In genomic region chr2:38461470-38461869, GRCh38 we compare ENCODE assay signal across 23 cellular contexts.
"Had no signal": no experiment of that assay in that cellular context is flagged by ENCODE, and none has a peak within 500 bp of the region (broad histone marks: within the 10 kb centered on the region; RNA-seq: fewer than 3 reads in every experiment).

No MANE protein-coding gene starts in this region.

- H3K9me3 ChIP-seq: gastrocnemius medialis, left ventricle myocardium inferior, mucosa of descending colon, testis, vagina had no signal

- H3K9me3 Mint-ChIP-seq: activated T-cell treated with anti-CD3 and anti-CD28 coated beads, Interleukin-2, amount 50 U/mL, for 72 hours; nephron; T-helper 2 cell treated with Interferon-gamma antibody and Interleukin-4, amounts not matched to agents 5 μg/mL and 100 μg/mL, for 36 hours had no signal

- H3K27ac Mint-ChIP-seq: activated CD4-positive, alpha-beta T cell treated with anti-CD3 and anti-CD28 coated beads for 36 hours; activated T-cell treated with anti-CD3 and anti-CD28 coated beads, Interleukin-2, amount 50 U/mL, for 72 hours; T-helper 2 cell treated with Interferon-gamma antibody and Interleukin-4, amounts not matched to agents 5 μg/mL and 100 μg/mL, for 36 hours had no signal

- H3K4me1 ChIP-seq: gastrocnemius medialis, left ventricle myocardium inferior, vagina had no signal

- H3K4me3 Mint-ChIP-seq: activated CD4-positive, alpha-beta T cell treated with anti-CD3 and anti-CD28 coated beads for 36 hours; activated T-cell treated with anti-CD3 and anti-CD28 coated beads, Interleukin-2, amount 50 U/mL, for 72 hours; nephron; T-helper 2 cell treated with Interferon-gamma antibody and Interleukin-4, amounts not matched to agents 5 μg/mL and 100 μg/mL, for 36 hours had no signal

- H3K36me3 ChIP-seq: brain microvascular endothelial cell, gastrocnemius medialis, left ventricle myocardium inferior, vagina had no signal

- H3K27ac ChIP-seq: brain microvascular endothelial cell, gastrocnemius medialis, left ventricle myocardium inferior, testis had no signal

- H3K27me3 ChIP-seq: gastrocnemius medialis, testis, vagina had no signal

- DNase-seq: activated CD4-positive, alpha-beta T cell treated with anti-CD3 and anti-CD28 coated beads for 36 hours; activated CD4-positive, CD25-positive, alpha-beta regulatory T cell; activated effector memory CD4-positive, alpha-beta T cell treated with Interleukin-2 at 50 U/mL for 16 hours; activated naive CD4-positive, alpha-beta T cell treated with Interleukin-2 at 50 U/mL for 16 hours; activated T-cell treated with anti-CD3 and anti-CD28 coated beads for 4 hours; activated T-cell treated with anti-CD3 and anti-CD28 coated beads, Interleukin-2, amount 50 U/mL, for 72 hours; amniotic stem cell; brain microvascular endothelial cell; gastrocnemius medialis; glutamatergic neuron; islet precursor cell; left ventricle myocardium inferior; posterior cingulate gyrus; right cardiac atrium; stimulated activated CD4-positive, alpha-beta T cell treated with anti-CD3 and anti-CD28 coated beads, Interleukin-2, amount 100 ng/mL, for 48 hours; stimulated activated naive CD4-positive, alpha-beta T cell treated with Interleukin-2 at 50 U/mL for 16 hours; testis; trophoblast cell had no signal

- H3K4me3 ChIP-seq: gastrocnemius medialis, left ventricle myocardium inferior, lung, mucosa of descending colon, testis, vagina had no signal
